9 cellular contexts compared by ENCODE assay signal in the genomic region with DNA sequence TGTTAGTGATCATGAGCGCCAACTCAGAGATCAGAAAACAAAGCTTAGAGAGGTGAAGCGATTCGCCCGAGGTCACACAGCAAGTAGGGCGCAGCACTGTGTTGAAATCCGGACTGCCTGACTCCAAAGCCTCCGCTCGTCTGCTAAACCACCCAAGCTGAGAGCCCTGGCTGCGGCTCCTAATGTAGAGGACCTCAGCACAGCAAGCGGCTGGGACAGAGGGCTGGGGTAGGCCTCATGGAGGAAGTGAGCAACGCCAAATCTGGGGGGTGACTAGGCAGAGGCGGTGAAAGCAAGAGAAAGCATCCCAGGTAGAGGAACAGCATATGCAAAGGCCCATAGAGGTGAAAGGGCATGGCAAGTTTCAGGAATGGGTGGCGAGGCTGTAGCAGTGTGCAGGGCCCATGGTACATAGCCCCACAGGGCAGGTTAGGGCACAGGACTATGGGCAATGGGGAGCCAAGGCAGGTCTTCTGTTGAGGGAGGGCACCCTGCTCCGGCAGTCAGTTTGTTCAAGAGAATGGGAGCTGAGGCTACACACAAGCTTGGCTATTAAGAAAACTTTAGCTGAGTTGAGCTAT. TPM values are rescaled to one million over a fixed set of nuclear protein-coding genes. Genes with fewer than 3 reads are reported as not detected.
A peak's percentile ranks its signal among the peaks of the same experiment; 100 is the strongest.
DNase-seq lines count a peak whose midpoint lies in the region; ATAC-seq and TF ChIP-seq lines count a peak whose summit lies in the region.
"Had no signal": no experiment of that assay in that cellular context is flagged by ENCODE, and none has a peak within 500 bp of the region (broad histone marks: within the 10 kb centered on the region; RNA-seq: fewer than 3 reads in every experiment).

No MANE protein-coding gene starts in this region.

- intact Hi-C loops in OCI-LY7 (cut with micrococcal nuclease; ENCODE audit: unreplicated experiment) (no loop called here), right lobe of liver (cut with DNase I) (no loop called here)

- 87 to 90% methylated on average over 14 of the region's 14 CpGs for WGBS in endodermal cell (ENCODE audit: insufficient coverage in 1 of 2, insufficient read length in 1 of 2), 2 experiments
- 70% methylated on average over 12 of the region's 14 CpGs for WGBS in right lobe of liver (ENCODE audit: insufficient coverage, low coverage, low lambda C conversion rate, missing lambda C conversion rate)

- no peaks in the 10 kb centered on the region for H3K9me2 ChIP-seq in OCI-LY7 (ENCODE audit: insufficient read depth, low read length)

- no peaks in the 10 kb centered on the region for H3K9me3 ChIP-seq in OCI-LY7 (ENCODE audit: low read length)
- H3K9me3 ChIP-seq in endodermal cell (ENCODE audit: control insufficient read depth, low read length), result no peaks in the 10 kb centered on the region
- no peaks in the 10 kb centered on the region for H3K9me3 ChIP-seq in right lobe of liver

- H4K20me1 ChIP-seq in OCI-LY7 (ENCODE audit: insufficient read depth, low read length), result no peaks in the 10 kb centered on the region

- H3K36me3 ChIP-seq in OCI-LY7 (ENCODE audit: insufficient read depth, low read length) (no peaks in the 10 kb centered on the region), endodermal cell (ENCODE audit: control insufficient read depth, insufficient read depth, low read length) (no peaks in the 10 kb centered on the region), right lobe of liver (no peaks in the 10 kb centered on the region)

- H3K27ac ChIP-seq in OCI-LY7 (ENCODE audit: low read depth, low read length, poor library complexity, severe bottlenecking) (no peak overlapping the region), endodermal cell (ENCODE audit: low read depth, low read length) (no peak overlapping the region), right lobe of liver (no peak overlapping the region)

- no peak overlapping the region for H3K9ac ChIP-seq in endodermal cell (ENCODE audit: extremely low read depth, low read length, poor library complexity, severe bottlenecking)

- no peak for ATAC-seq in activated T-cell treated with anti-CD3 and anti-CD28 coated beads, Interleukin-2, amount 50 U/mL, for 4 hours
- no peak for ATAC-seq in stimulated activated naive B cell treated with anti-CD40 and anti-IgM and Interleukin-4, amounts not matched to agents 10 μg/mL and 1 μg/mL and 100 μg/mL, for 72 hours (replicated peaks)
- ATAC-seq in GM21825 (IDR thresholded peaks at IDR 0.05; ENCODE audit: unreplicated experiment), result no peak
- no peak for ATAC-seq in right lobe of liver

- peak overlapping the region; percentile 71 for H3K4me2 ChIP-seq in OCI-LY7 (ENCODE audit: low read length)

- H3K4me3 ChIP-seq in OCI-LY7 (ENCODE audit: low read depth, low read length, poor library complexity, severe bottlenecking), result peak overlapping the region; percentile 55
- no peak overlapping the region for H3K4me3 ChIP-seq in endodermal cell (ENCODE audit: low read length)
- H3K4me3 ChIP-seq in right lobe of liver, result no peak overlapping the region

- TF ChIP-seq CTCF in OCI-LY7 (conservative IDR thresholded peaks at IDR 0.05; ENCODE audit: low read length) (no peak), endodermal cell (conservative IDR thresholded peaks at IDR 0.05) (no peak), right lobe of liver (IDR thresholded peaks at IDR 0.05) (no peak)

- H3K4me3 Mint-ChIP-seq in activated T-cell treated with anti-CD3 and anti-CD28 coated beads, Interleukin-2, amount 50 U/mL, for 4 hours, result peak overlapping the region; percentile 71
- peak overlapping the region; percentile 63 for H3K4me3 Mint-ChIP-seq in endodermal cell
- H3K4me3 Mint-ChIP-seq in stimulated activated naive B cell treated with anti-CD40 and anti-IgM and Interleukin-4, amounts not matched to agents 10 μg/mL and 1 μg/mL and 100 μg/mL, for 72 hours, result peak overlapping the region; percentile 78 to 82

- peaks cover 38% of the 10 kb centered on the region for H3K4me1 ChIP-seq in OCI-LY7 (ENCODE audit: insufficient read depth, low read length, poor library complexity, severe bottlenecking)
- peaks cover 13% of the 10 kb centered on the region for H3K4me1 ChIP-seq in endodermal cell (ENCODE audit: control insufficient read depth, insufficient read depth, low read length)
- H3K4me1 ChIP-seq in right lobe of liver, result peaks cover 0 to 8% (median 0%) of the 10 kb centered on the region in 4 donors

- TF ChIP-seq POLR2A in right lobe of liver (IDR thresholded peaks at IDR 0.05), result no peak

- H3K27ac Mint-ChIP-seq in endodermal cell, result no peak overlapping the region
- H3K27ac Mint-ChIP-seq in stimulated activated naive B cell treated with anti-CD40 and anti-IgM and Interleukin-4, amounts not matched to agents 10 μg/mL and 1 μg/mL and 100 μg/mL, for 72 hours, result peak overlapping the region; percentile 43

- no peaks in the 10 kb centered on the region for H3K9me3 Mint-ChIP-seq in activated T-cell treated with anti-CD3 and anti-CD28 coated beads, Interleukin-2, amount 50 U/mL, for 4 hours
- H3K9me3 Mint-ChIP-seq in endodermal cell, result no peaks in the 10 kb centered on the region
- no peaks in the 10 kb centered on the region for H3K9me3 Mint-ChIP-seq in stimulated activated naive B cell treated with anti-CD40 and anti-IgM and Interleukin-4, amounts not matched to agents 10 μg/mL and 1 μg/mL and 100 μg/mL, for 72 hours

- peaks cover 58% of the 10 kb centered on the region for H3K27me3 ChIP-seq in endodermal cell (ENCODE audit: control insufficient read depth, insufficient read depth, low read length, poor library complexity, severe bottlenecking)
- peaks cover 0 to 14% of the 10 kb centered on the region in 2 donors for H3K27me3 ChIP-seq in right lobe of liver

- DNase-seq in activated T-cell treated with anti-CD3 and anti-CD28 coated beads, Interleukin-2, amount 50 U/mL, for 4 hours, result no peak
- no peak for DNase-seq in activated T-cell treated with anti-CD3 and anti-CD28 coated beads for 4 hours
- DNase-seq in OCI-LY7 (ENCODE audit: low spot score), result no peak
- DNase-seq in endodermal cell, result peak; percentile 51
- DNase-seq in stimulated activated naive B cell treated with anti-CD40 and anti-IgM and Interleukin-4, amounts not matched to agents 10 μg/mL and 1 μg/mL and 100 μg/mL, for 72 hours, result no peak
- DNase-seq in germinal center (ENCODE audit: low spot score), result no peak
- DNase-seq in right lobe of liver, result no peak

- POLR2A ChIA-PET in OCI-LY7 (lab: Charles Lee), result interaction anchor here (0.9 to 1.4 kb wide), 5 partner anchors 9 to 444 kb away, joined by 3 to 5 read pairs (median 4); no protein-coding TSS in a partner anchor

- peak overlapping the region; percentile 72; the same call in 1 of the 2 replicates for H2AFZ ChIP-seq in OCI-LY7 (ENCODE audit: low read length)

- BruUV-seq in OCI-LY7 (replicated peaks; lab: Mats Ljungman, UMichigan), result no TSS peak

- no peaks in the 10 kb centered on the region for H3K79me2 ChIP-seq in OCI-LY7 (ENCODE audit: insufficient read depth, low read depth, low read length)

- no peaks in the 10 kb centered on the region for H3K36me3 Mint-ChIP-seq in activated T-cell treated with anti-CD3 and anti-CD28 coated beads, Interleukin-2, amount 50 U/mL, for 4 hours (ENCODE audit: insufficient read depth)
- no peaks in the 10 kb centered on the region for H3K36me3 Mint-ChIP-seq in endodermal cell (ENCODE audit: low read depth)
- no peaks in the 10 kb centered on the region for H3K36me3 Mint-ChIP-seq in stimulated activated naive B cell treated with anti-CD40 and anti-IgM and Interleukin-4, amounts not matched to agents 10 μg/mL and 1 μg/mL and 100 μg/mL, for 72 hours

- peaks cover 4% of the 10 kb centered on the region for H3K27me3 Mint-ChIP-seq in activated T-cell treated with anti-CD3 and anti-CD28 coated beads, Interleukin-2, amount 50 U/mL, for 4 hours (ENCODE audit: low read depth)
- H3K27me3 Mint-ChIP-seq in endodermal cell (ENCODE audit: insufficient read depth), result peaks cover 80% of the 10 kb centered on the region
- H3K27me3 Mint-ChIP-seq in stimulated activated naive B cell treated with anti-CD40 and anti-IgM and Interleukin-4, amounts not matched to agents 10 μg/mL and 1 μg/mL and 100 μg/mL, for 72 hours, result peaks cover 13 to 25% of the 10 kb centered on the region in 2 donors

- H3K4me1 Mint-ChIP-seq in activated T-cell treated with anti-CD3 and anti-CD28 coated beads, Interleukin-2, amount 50 U/mL, for 4 hours (ENCODE audit: low read depth), result peaks cover 33% of the 10 kb centered on the region
- H3K4me1 Mint-ChIP-seq in endodermal cell, result peaks cover 20% of the 10 kb centered on the region
- peaks cover 20 to 45% of the 10 kb centered on the region in 2 donors for H3K4me1 Mint-ChIP-seq in stimulated activated naive B cell treated with anti-CD40 and anti-IgM and Interleukin-4, amounts not matched to agents 10 μg/mL and 1 μg/mL and 100 μg/mL, for 72 hours

- CTCF ChIA-PET in OCI-LY7 (lab: Charles Lee; ENCODE audit: unreplicated experiment), result interaction anchor here (1.0 to 3.2 kb wide), 2 partner anchors 21 to 25 kb away, joined by 4 to 18 read pairs; no protein-coding TSS in a partner anchor

RNA-seq across cellular contexts. Expression of gene CFAP92, which starts 0.8 kb away (rescaled TPM):
- under 1 TPM in 1 of 3 donors, not detected in 2; 0.18 TPM for total RNA-seq in activated T-cell treated with anti-CD3 and anti-CD28 coated beads, Interleukin-2, amount 50 U/mL, for 4 hours
- 0.66 TPM in 1 of 2 replicates, not detected in the other for total RNA-seq in OCI-LY7 (2014; rRNA removed; shearing (Covaris generic))
- 0.08 and 0.18 TPM in 2 replicates for total RNA-seq in OCI-LY7 (2022)
- total RNA-seq in endodermal cell, result 1 to 10 TPM; 1.3 to 3.0 TPM
- polyA plus RNA-seq in endodermal cell (2013, experiment 1 of 2), result 11.9 TPM
- 13.2 TPM for polyA plus RNA-seq in endodermal cell (2013, experiment 2 of 2)
- under 1 TPM in 4 of 6 experiments, not detected in 2; 0.05 to 0.21 (median 0.08) TPM for total RNA-seq in right lobe of liver

RNA-seq across cellular contexts. Expression of gene EFCC1, which starts 6.4 kb away (rescaled TPM):
- total RNA-seq in activated T-cell treated with anti-CD3 and anti-CD28 coated beads, Interleukin-2, amount 50 U/mL, for 4 hours, result under 1 TPM in 2 of 3 donors, not detected in 1; 0.26 to 0.35 TPM
- total RNA-seq in OCI-LY7 (2014; rRNA removed; shearing (Covaris generic)), result not detected in 2 replicates
- total RNA-seq in OCI-LY7 (2022) (not detected in 2 replicates), endodermal cell (under 1 TPM; 0.31 to 0.93 TPM), right lobe of liver (1 to 10 TPM in 2 of 6 experiments, under 1 TPM in 4; 0.25 to 1.5 (median 0.39) TPM)
- polyA plus RNA-seq in endodermal cell (2013, experiment 1 of 2), result 26.5 TPM
- polyA plus RNA-seq in endodermal cell (2013, experiment 2 of 2), result 23.8 TPM
- total RNA-seq: renal cortical epithelial cell had no signal
